Comparison of ENCODE assay signal across 2 cellular contexts in the genomic region with DNA sequence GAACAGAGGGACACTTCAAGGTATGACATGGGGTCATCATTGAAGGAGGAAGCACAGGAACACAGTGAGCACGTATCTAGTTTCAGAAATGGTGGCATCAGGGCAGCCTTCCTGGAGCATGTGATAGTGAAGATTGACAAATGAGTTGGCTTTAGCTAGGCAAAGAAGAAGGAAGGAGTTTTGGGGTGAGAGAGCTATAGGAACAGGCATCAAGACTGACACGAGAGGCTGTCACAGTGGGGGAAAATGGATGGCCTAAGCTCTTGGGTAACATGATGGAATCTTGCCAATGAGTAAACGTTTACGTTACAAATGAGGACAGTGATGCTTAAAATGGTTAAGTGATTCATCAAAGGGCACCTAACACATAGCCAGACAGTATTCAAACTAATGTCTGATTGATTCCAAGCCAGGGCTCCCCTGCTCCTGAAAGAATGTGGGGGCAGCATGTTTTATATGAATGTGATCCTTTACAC.
TF ChIP-seq lines count a peak whose summit lies in the region.

No MANE protein-coding gene starts in this region.

TF ChIP-seq in IMR-90, 13 proteins besides CTCF, POLR2A, EP300 and RAD21:
- TF ChIP-seq MAFK (IDR thresholded peaks at IDR 0.05; ENCODE audit: low read depth, low read length) (no peak), MAZ (IDR thresholded peaks at IDR 0.05; ENCODE audit: borderline replicate concordance, low read depth, low read length) (peak; percentile 90), FOS (IDR thresholded peaks at IDR 0.05; ENCODE audit: low read depth, low read length) (peak; percentile 54), BHLHE40 (IDR thresholded peaks at IDR 0.05; ENCODE audit: low read depth, low read length) (peak; percentile 56), CEBPB (IDR thresholded peaks at IDR 0.05; ENCODE audit: low read depth, low read length) (peak; percentile 97), MXI1 (IDR thresholded peaks at IDR 0.05; ENCODE audit: borderline replicate concordance, low read depth, low read length) (no peak)
- TF ChIP-seq, protein P1, sequence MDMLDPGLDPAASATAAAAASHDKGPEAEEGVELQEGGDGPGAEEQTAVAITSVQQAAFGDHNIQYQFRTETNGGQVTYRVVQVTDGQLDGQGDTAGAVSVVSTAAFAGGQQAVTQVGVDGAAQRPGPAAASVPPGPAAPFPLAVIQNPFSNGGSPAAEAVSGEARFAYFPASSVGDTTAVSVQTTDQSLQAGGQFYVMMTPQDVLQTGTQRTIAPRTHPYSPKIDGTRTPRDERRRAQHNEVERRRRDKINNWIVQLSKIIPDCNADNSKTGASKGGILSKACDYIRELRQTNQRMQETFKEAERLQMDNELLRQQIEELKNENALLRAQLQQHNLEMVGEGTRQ (IDR thresholded peaks at IDR 0.05; ENCODE audit: low read depth, low read length), result no peak

TF ChIP-seq in GM23338, 12 proteins besides CTCF, POLR2A, EP300 and RAD21:
- no peak for TF ChIP-seq STAT1 (IDR thresholded peaks at IDR 0.05; ENCODE audit: unreplicated experiment)
- no peak for TF ChIP-seq ZNF331 (CRISPR knock-in tag; IDR thresholded peaks at IDR 0.05; ENCODE audit: low read depth)
- no peak for TF ChIP-seq ZNF114 (CRISPR knock-in tag; IDR thresholded peaks at IDR 0.05)
- TF ChIP-seq NANOG (IDR thresholded peaks at IDR 0.05; ENCODE audit: borderline replicate concordance), result no peak
- TF ChIP-seq, protein P2, sequence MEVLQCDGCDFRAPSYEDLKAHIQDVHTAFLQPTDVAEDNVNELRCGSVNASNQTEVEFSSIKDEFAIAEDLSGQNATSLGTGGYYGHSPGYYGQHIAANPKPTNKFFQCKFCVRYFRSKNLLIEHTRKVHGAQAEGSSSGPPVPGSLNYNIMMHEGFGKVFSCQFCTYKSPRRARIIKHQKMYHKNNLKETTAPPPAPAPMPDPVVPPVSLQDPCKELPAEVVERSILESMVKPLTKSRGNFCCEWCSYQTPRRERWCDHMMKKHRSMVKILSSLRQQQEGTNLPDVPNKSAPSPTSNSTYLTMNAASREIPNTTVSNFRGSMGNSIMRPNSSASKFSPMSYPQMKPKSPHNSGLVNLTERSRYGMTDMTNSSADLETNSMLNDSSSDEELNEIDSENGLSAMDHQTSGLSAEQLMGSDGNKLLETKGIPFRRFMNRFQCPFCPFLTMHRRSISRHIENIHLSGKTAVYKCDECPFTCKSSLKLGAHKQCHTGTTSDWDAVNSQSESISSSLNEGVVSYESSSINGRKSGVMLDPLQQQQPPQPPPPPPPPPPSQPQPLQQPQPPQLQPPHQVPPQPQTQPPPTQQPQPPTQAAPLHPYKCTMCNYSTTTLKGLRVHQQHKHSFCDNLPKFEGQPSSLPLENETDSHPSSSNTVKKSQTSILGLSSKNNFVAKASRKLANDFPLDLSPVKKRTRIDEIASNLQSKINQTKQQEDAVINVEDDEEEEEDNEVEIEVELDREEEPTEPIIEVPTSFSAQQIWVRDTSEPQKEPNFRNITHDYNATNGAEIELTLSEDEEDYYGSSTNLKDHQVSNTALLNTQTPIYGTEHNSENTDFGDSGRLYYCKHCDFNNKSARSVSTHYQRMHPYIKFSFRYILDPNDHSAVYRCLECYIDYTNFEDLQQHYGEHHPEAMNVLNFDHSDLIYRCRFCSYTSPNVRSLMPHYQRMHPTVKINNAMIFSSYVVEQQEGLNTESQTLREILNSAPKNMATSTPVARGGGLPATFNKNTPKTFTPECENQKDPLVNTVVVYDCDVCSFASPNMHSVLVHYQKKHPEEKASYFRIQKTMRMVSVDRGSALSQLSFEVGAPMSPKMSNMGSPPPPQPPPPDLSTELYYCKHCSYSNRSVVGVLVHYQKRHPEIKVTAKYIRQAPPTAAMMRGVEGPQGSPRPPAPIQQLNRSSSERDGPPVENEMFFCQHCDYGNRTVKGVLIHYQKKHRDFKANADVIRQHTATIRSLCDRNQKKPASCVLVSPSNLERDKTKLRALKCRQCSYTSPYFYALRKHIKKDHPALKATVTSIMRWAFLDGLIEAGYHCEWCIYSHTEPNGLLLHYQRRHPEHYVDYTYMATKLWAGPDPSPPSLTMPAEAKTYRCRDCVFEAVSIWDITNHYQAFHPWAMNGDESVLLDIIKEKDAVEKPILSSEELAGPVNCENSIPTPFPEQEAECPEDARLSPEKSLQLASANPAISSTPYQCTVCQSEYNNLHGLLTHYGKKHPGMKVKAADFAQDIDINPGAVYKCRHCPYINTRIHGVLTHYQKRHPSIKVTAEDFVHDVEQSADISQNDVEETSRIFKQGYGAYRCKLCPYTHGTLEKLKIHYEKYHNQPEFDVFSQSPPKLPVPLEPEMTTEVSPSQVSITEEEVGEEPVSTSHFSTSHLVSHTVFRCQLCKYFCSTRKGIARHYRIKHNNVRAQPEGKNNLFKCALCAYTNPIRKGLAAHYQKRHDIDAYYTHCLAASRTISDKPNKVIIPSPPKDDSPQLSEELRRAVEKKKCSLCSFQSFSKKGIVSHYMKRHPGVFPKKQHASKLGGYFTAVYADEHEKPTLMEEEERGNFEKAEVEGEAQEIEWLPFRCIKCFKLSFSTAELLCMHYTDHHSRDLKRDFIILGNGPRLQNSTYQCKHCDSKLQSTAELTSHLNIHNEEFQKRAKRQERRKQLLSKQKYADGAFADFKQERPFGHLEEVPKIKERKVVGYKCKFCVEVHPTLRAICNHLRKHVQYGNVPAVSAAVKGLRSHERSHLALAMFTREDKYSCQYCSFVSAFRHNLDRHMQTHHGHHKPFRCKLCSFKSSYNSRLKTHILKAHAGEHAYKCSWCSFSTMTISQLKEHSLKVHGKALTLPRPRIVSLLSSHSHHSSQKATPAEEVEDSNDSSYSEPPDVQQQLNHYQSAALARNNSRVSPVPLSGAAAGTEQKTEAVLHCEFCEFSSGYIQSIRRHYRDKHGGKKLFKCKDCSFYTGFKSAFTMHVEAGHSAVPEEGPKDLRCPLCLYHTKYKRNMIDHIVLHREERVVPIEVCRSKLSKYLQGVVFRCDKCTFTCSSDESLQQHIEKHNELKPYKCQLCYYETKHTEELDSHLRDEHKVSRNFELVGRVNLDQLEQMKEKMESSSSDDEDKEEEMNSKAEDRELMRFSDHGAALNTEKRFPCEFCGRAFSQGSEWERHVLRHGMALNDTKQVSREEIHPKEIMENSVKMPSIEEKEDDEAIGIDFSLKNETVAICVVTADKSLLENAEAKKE (CRISPR knock-in tag; IDR thresholded peaks at IDR 0.05), result no peak
- no peak for TF ChIP-seq EZH2 (IDR thresholded peaks at IDR 0.05; ENCODE audit: low read depth, unreplicated experiment)
- TF ChIP-seq, protein P3, sequence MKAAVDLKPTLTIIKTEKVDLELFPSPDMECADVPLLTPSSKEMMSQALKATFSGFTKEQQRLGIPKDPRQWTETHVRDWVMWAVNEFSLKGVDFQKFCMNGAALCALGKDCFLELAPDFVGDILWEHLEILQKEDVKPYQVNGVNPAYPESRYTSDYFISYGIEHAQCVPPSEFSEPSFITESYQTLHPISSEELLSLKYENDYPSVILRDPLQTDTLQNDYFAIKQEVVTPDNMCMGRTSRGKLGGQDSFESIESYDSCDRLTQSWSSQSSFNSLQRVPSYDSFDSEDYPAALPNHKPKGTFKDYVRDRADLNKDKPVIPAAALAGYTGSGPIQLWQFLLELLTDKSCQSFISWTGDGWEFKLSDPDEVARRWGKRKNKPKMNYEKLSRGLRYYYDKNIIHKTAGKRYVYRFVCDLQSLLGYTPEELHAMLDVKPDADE (IDR thresholded peaks at IDR 0.05), result no peak
- no peak for TF ChIP-seq POLR2AphosphoS5 (IDR thresholded peaks at IDR 0.05; ENCODE audit: low read depth)
- TF ChIP-seq, protein P4, sequence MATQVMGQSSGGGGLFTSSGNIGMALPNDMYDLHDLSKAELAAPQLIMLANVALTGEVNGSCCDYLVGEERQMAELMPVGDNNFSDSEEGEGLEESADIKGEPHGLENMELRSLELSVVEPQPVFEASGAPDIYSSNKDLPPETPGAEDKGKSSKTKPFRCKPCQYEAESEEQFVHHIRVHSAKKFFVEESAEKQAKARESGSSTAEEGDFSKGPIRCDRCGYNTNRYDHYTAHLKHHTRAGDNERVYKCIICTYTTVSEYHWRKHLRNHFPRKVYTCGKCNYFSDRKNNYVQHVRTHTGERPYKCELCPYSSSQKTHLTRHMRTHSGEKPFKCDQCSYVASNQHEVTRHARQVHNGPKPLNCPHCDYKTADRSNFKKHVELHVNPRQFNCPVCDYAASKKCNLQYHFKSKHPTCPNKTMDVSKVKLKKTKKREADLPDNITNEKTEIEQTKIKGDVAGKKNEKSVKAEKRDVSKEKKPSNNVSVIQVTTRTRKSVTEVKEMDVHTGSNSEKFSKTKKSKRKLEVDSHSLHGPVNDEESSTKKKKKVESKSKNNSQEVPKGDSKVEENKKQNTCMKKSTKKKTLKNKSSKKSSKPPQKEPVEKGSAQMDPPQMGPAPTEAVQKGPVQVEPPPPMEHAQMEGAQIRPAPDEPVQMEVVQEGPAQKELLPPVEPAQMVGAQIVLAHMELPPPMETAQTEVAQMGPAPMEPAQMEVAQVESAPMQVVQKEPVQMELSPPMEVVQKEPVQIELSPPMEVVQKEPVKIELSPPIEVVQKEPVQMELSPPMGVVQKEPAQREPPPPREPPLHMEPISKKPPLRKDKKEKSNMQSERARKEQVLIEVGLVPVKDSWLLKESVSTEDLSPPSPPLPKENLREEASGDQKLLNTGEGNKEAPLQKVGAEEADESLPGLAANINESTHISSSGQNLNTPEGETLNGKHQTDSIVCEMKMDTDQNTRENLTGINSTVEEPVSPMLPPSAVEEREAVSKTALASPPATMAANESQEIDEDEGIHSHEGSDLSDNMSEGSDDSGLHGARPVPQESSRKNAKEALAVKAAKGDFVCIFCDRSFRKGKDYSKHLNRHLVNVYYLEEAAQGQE (IDR thresholded peaks at IDR 0.05; ENCODE audit: unreplicated experiment), result no peak
- no peak for TF ChIP-seq EZH2phosphoT487 (IDR thresholded peaks at IDR 0.05; ENCODE audit: unreplicated experiment)
- TF ChIP-seq CREB1 (CRISPR knock-in tag; IDR thresholded peaks at IDR 0.05; ENCODE audit: low read depth), result no peak
- no peak for TF ChIP-seq JUNB (IDR thresholded peaks at IDR 0.05; ENCODE audit: unreplicated experiment)
